ENCODE assay signal across 9 cellular contexts in genomic region chr14:92577321-92577742, GRCh38.
DNase-seq lines count a peak whose midpoint lies in the region; ATAC-seq and TF ChIP-seq lines count a peak whose summit lies in the region.
"Had no signal": no experiment of that assay in that cellular context is flagged by ENCODE, and none has a peak within 500 bp of the region (broad histone marks: within the 10 kb centered on the region; RNA-seq: fewer than 3 reads in every experiment).

No MANE protein-coding gene starts in this region.

- H3K4me1 Mint-ChIP-seq in T-cell, result peaks cover 60 to 87% (median 71%) of the 10 kb centered on the region in 3 donors

- H3K27me3 ChIP-seq in stomach smooth muscle (ENCODE audit: control insufficient read depth in 1 of 2, insufficient read depth in 2 of 2, low read length in 2 of 2) (no peaks in the 10 kb centered on the region), body of pancreas (no peaks in the 10 kb centered on the region)

- no peaks in the 10 kb centered on the region for H3K9me3 Mint-ChIP-seq in T-cell

- no peaks in the 10 kb centered on the region for H3K27me3 Mint-ChIP-seq in T-cell

- H3K4me3 ChIP-seq in stomach smooth muscle (ENCODE audit: low read length in 2 of 2), result no peak overlapping the region
- H3K4me3 ChIP-seq in body of pancreas, result no peak overlapping the region

- H3K27ac Mint-ChIP-seq in T-cell, result peak overlapping the region; percentile 82 to 91

- no peak for TF ChIP-seq POLR2A in body of pancreas (IDR thresholded peaks at IDR 0.05)

- ATAC-seq in HG02870 (IDR thresholded peaks at IDR 0.05; ENCODE audit: unreplicated experiment) (peak; percentile 84), T-cell (replicated peaks in 1 of 4) (peak; percentile 83 to 89 (median 86)), body of pancreas (no peak)
- ATAC-seq: SK-N-SH treated with all-trans-retinoic acid at 6 μM for 48 hours had no signal

- H3K9me3 ChIP-seq in stomach smooth muscle (ENCODE audit: control insufficient read depth in 2 of 2, low read length in 2 of 2), result no peaks in the 10 kb centered on the region
- H3K9me3 ChIP-seq in body of pancreas, result no peaks in the 10 kb centered on the region

- H3K36me3 ChIP-seq in stomach smooth muscle (ENCODE audit: control insufficient read depth in 2 of 2, insufficient read depth in 2 of 2, low read length in 2 of 2), result peaks cover 18 to 19% of the 10 kb centered on the region in 2 donors
- H3K36me3 ChIP-seq in body of pancreas (replicated peaks in 1 of 2; ENCODE audit: insufficient read depth in 1 of 2, low read depth in 2 of 2), result no peaks in the 10 kb centered on the region

- CTCF ChIA-PET in T-cell (lab: Charles Lee), result interaction anchor here in 1 of 2 donors (0.9 to 2.4 kb wide), 3 partner anchors 9 to 39 kb away, joined by 4 to 9 read pairs (median 4); no protein-coding TSS in a partner anchor

- H3K9ac ChIP-seq in stomach smooth muscle (ENCODE audit: low read length in 2 of 2), result no peak overlapping the region

- DNase-seq in activated naive CD4-positive, alpha-beta T cell treated with Interleukin-2 at 50 U/mL for 16 hours, result peak; percentile 19
- DNase-seq in activated naive CD4-positive, alpha-beta T cell treated with anti-CD3 and anti-CD28 coated beads, Interleukin-2, amount 50 U/mL, for 16 hours, result no peak
- DNase-seq in T-cell (peak in 14 of 34 experiments; percentile 15 to 43 (median 29)), NCI-H2081 treated with DMSO at 0.1 percent for 48 hours (lab: John Stamatoyannopoulos, UW) (no peak), body of pancreas (no peak), putamen (ENCODE audit: low spot score) (no peak)

- no peak for TF ChIP-seq CTCF in body of pancreas (IDR thresholded peaks at IDR 0.05)

- WGBS in body of pancreas, 2 donors, result 74 to 76% methylated on average over 13 of the region's 13 CpGs

- H3K27ac ChIP-seq in stomach smooth muscle (ENCODE audit: low read length) (peak overlapping the region; percentile 31), body of pancreas (no peak overlapping the region)

- H3K4me1 ChIP-seq in stomach smooth muscle (ENCODE audit: control insufficient read depth, insufficient read depth, low read length), result peaks cover 11% of the 10 kb centered on the region
- no peaks in the 10 kb centered on the region for H3K4me1 ChIP-seq in body of pancreas

- H3K36me3 Mint-ChIP-seq in T-cell, result peaks cover 10% of the 10 kb centered on the region

- peak overlapping the region; percentile 63 to 73 (median 65) for H3K4me3 Mint-ChIP-seq in T-cell

- intact Hi-C loops in body of pancreas (cut with DNase I), result no loop called here

- POLR2A ChIA-PET in T-cell (lab: Charles Lee), result interaction anchor here in 1 of 2 donors (0.6 kb wide), 1 partner anchor 9 kb away, joined by 3 read pairs; no protein-coding TSS in a partner anchor
